Comparison of ENCODE assay signal across 8 cellular contexts in genomic region chr1:44594871-44595735, GRCh38.
DNase-seq lines count a peak whose midpoint lies in the region; ATAC-seq and TF ChIP-seq lines count a peak whose summit lies in the region.

No MANE protein-coding gene starts in this region.

- in situ Hi-C loops in KBM-7 (cut with MboI; ENCODE audit: low pct_unique_long_range_greater_than_20kb, low sequenced_read_pairs), result loop anchor here (25.0 kb wide), 1 partner anchor 208 kb away; no protein-coding TSS in a partner anchor

- peak; percentile 98 for TF ChIP-seq CTCF in upper lobe of right lung (IDR thresholded peaks at IDR 0.05)

- H3K36me3 ChIP-seq in upper lobe of right lung, result no peaks in the 10 kb centered on the region

- H3K4me3 ChIP-seq in upper lobe of right lung, result no peak overlapping the region

- no peaks in the 10 kb centered on the region for H3K27me3 ChIP-seq in upper lobe of right lung

- peak; percentile 32 to 68 for DNase-seq in NCI-H524 (lab: John Stamatoyannopoulos, UW)
- no peak for DNase-seq in NCI-H524 treated with DMSO at 0.1 percent for 48 hours (lab: John Stamatoyannopoulos, UW)
- DNase-seq in KBM-7, result peak; percentile 67
- DNase-seq in SK-N-DZ (ENCODE audit: low spot score), result peak; percentile 26
- peak; percentile 32 to 72 (median 64) for DNase-seq in activated naive CD4-positive, alpha-beta T cell (lab: John Stamatoyannopoulos, UW)
- DNase-seq in Right ventricle myocardium inferior (ENCODE audit: missing footprints), result peak; percentile 94
- peak; percentile 94 for DNase-seq in posterior vena cava (ENCODE audit: low spot score)
- peak; percentile 91 for DNase-seq in upper lobe of right lung

- no peak overlapping the region for H3K27ac ChIP-seq in upper lobe of right lung

- ATAC-seq in Right ventricle myocardium inferior (peak; percentile 91), upper lobe of right lung (peak; percentile 97)

- H3K9me3 ChIP-seq in upper lobe of right lung, result no peaks in the 10 kb centered on the region

- intact Hi-C loops in Right ventricle myocardium inferior (cut with DNase I), result loop anchor here (1.0 kb wide), 2 partner anchors 217 to 377 kb away; no protein-coding TSS in a partner anchor
- intact Hi-C loops in posterior vena cava (cut with DNase I), result loop anchor here (5.0 to 10.0 kb wide), 4 partner anchors 218 to 1163 kb away; partner anchors contain the start of gene DMAP1 (in 1 of the 2)
- intact Hi-C loops in upper lobe of right lung (cut with DNase I), result loop anchor here (5.0 kb wide), 1 partner anchor 218 kb away; no protein-coding TSS in a partner anchor

- H3K4me1 ChIP-seq in upper lobe of right lung, result no peaks in the 10 kb centered on the region
